11 cellular contexts compared by ENCODE assay signal in the genomic region with DNA sequence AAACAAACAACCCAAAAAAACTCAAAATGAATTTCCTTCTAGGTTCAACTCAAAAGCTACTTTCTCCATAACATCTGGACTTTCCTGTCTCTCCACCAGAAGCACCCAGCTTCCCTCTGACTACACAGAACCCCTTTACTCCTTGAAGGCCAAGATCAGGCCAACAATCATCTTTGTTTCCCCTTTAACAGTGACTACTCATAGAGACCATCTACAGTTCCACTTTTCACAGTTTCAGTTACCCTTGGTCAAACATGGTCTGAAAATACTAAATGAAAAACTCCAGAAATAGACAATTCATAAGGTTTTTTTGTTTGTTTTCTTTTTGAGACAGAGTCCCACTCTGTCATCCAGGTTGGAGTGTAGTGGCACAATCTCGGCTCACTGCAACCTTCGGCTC. TPM values are rescaled to one million over a fixed set of nuclear protein-coding genes. Genes with fewer than 3 reads are reported as not detected.
DNase-seq lines count a peak whose midpoint lies in the region; ATAC-seq, FAIRE-seq and TF ChIP-seq lines count a peak whose summit lies in the region.
"Had no signal": no experiment of that assay in that cellular context is flagged by ENCODE, and none has a peak within 500 bp of the region (broad histone marks: within the 10 kb centered on the region; RNA-seq: fewer than 3 reads in every experiment).

No MANE protein-coding gene starts in this region.

- TF ChIP-seq POLR2A in GM12878 (IDR thresholded peaks at IDR 0.05; ENCODE audit: low read depth, low read length) (no peak), body of pancreas (IDR thresholded peaks at IDR 0.05) (no peak)

- no peak for TF ChIP-seq CTCF in GM12878 (IDR thresholded peaks at IDR 0.05 in 2 of 3, conservative IDR thresholded peaks at IDR 0.05 in 1 of 3; ENCODE audit: control insufficient read depth in 2 of 3, extremely low read depth in 1 of 3, insufficient read depth in 1 of 3, low read depth in 3 of 3, low read length in 3 of 3)
- no peak for TF ChIP-seq CTCF in foreskin fibroblast (IDR thresholded peaks at IDR 0.05; ENCODE audit: low read depth, low read length)
- no peak for TF ChIP-seq CTCF in body of pancreas (IDR thresholded peaks at IDR 0.05)

- H3K9me3 ChIP-seq in GM12878 (replicated peaks; ENCODE audit: control insufficient read depth, insufficient read depth, low read length) (no peaks in the 10 kb centered on the region), GM23248 (ENCODE audit: low read depth) (no peaks in the 10 kb centered on the region), body of pancreas (no peaks in the 10 kb centered on the region)

- ATAC-seq in GM18508 (IDR thresholded peaks at IDR 0.05; ENCODE audit: insufficient read depth, unreplicated experiment) (peak; percentile 38), GM21367 (IDR thresholded peaks at IDR 0.05; ENCODE audit: unreplicated experiment) (peak; percentile 68), HG03066 (IDR thresholded peaks at IDR 0.05; ENCODE audit: low read depth, unreplicated experiment) (peak; percentile 78), GM12878 (peak; percentile 92), body of pancreas (no peak)
- ATAC-seq: HCT116 had no signal

- no peak overlapping the region; the same call in 1 of the 2 replicates for H2AFZ ChIP-seq in GM12878 (ENCODE audit: control insufficient read depth, low read depth, low read length)
- H2AFZ ChIP-seq in GM23248: no peak overlapping the region

- CTCF ChIA-PET in GM12878 (lab: Yijun Ruan, JAX): interaction anchor here (0.6 to 3.9 kb wide), 6 partner anchors 9 to 270 kb away, joined by 3 to 36 read pairs (median 8); a partner anchor contains a TSS

- intact Hi-C loops in GM12878 (cut with micrococcal nuclease; ENCODE audit: unreplicated experiment): loop anchor here (1.0 to 5.0 kb wide), 3 partner anchors 8 to 323 kb away; a partner anchor contains a TSS
- intact Hi-C loops in body of pancreas (cut with DNase I): no loop called here

- no peaks in the 10 kb centered on the region for H3K9me2 ChIP-seq in GM23248 (ENCODE audit: insufficient read depth)

- POLR2A ChIA-PET in GM12878 (lab: Charles Lee): interaction anchor here (0.9 to 1.7 kb wide), 2 partner anchors 9 kb away, joined by 3 to 9 read pairs; no protein-coding TSS in a partner anchor

- RAD21 ChIA-PET in GM12878 (lab: Charles Lee; ENCODE audit: unreplicated experiment): interaction anchor here (1.0 to 1.3 kb wide), 2 partner anchors 9 to 154 kb away, joined by 3 to 7 read pairs; no protein-coding TSS in a partner anchor

- SMC1A ChIA-PET in GM12878 (lab: Charles Lee; ENCODE audit: uncharacterized antibody, unreplicated experiment): interaction anchor here (0.8 to 4.0 kb wide), 3 partner anchors 9 to 270 kb away, joined by 3 to 35 read pairs (median 5); no protein-coding TSS in a partner anchor

- WGBS in GM12878 (ENCODE audit: insufficient coverage, insufficient replicate concordance, low lambda C conversion rate, missing lambda C conversion rate): 2% methylated on average over 2 of the region's 2 CpGs
- WGBS in GM23248 (ENCODE audit: low coverage in 1 of 2, low lambda C conversion rate in 2 of 2, missing lambda C conversion rate in 2 of 2), 2 experiments: 91 to 100% methylated on average over 2 of the region's 2 CpGs
- WGBS in body of pancreas, 2 donors: 90 to 94% methylated on average over 2 of the region's 2 CpGs

- H4K20me1 ChIP-seq in GM12878 (ENCODE audit: control insufficient read depth, insufficient read depth): no peaks in the 10 kb centered on the region
- H4K20me1 ChIP-seq in GM23248 (ENCODE audit: insufficient read depth): no peaks in the 10 kb centered on the region

- H3K4me2 ChIP-seq in GM12878 (ENCODE audit: control insufficient read depth, insufficient read depth): peak overlapping the region; percentile 56
- no peak overlapping the region for H3K4me2 ChIP-seq in GM23248 (ENCODE audit: unreplicated experiment)

- H3K27ac ChIP-seq in GM12878 (ENCODE audit: control insufficient read depth, insufficient read depth) (peak overlapping the region; percentile 50), GM23248 (no peak overlapping the region), body of pancreas (no peak overlapping the region)

- H3K79me2 ChIP-seq in GM12878 (ENCODE audit: control insufficient read depth, insufficient read depth, low read length) (peaks cover 33% of the 10 kb centered on the region), GM23248 (ENCODE audit: insufficient read depth) (no peaks in the 10 kb centered on the region)

- H3K27me3 ChIP-seq in GM12878 (replicated peaks in 1 of 2; ENCODE audit: control insufficient read depth in 2 of 2, insufficient read depth in 2 of 2, low read length in 1 of 2): no peaks in the 10 kb centered on the region
- H3K27me3 ChIP-seq in GM23248 (replicated peaks; ENCODE audit: insufficient read depth): no peaks in the 10 kb centered on the region
- H3K27me3 ChIP-seq in body of pancreas: no peaks in the 10 kb centered on the region

- H3K4me1 ChIP-seq in GM12878 (ENCODE audit: control insufficient read depth, insufficient read depth, low read length) (peaks cover 28% of the 10 kb centered on the region), GM23248 (ENCODE audit: insufficient read depth) (peaks cover 11% of the 10 kb centered on the region), body of pancreas (peaks cover 6% of the 10 kb centered on the region)

- in situ Hi-C loops in GM12878 (cut with MboI): no loop called here
- in situ Hi-C loops in GM23248 (cut with MboI): no loop called here

- H3K9ac ChIP-seq in GM12878 (ENCODE audit: control insufficient read depth, insufficient read depth, low read length) (no peak overlapping the region), GM23248 (no peak overlapping the region)

- H3K4me3 ChIP-seq in GM12878: no peak overlapping the region; the same call in 1 of the 2 replicates
- no peak overlapping the region for H3K4me3 ChIP-seq in foreskin fibroblast (ENCODE audit: low read depth in 1 of 2, low read length in 2 of 2)
- no peak overlapping the region for H3K4me3 ChIP-seq in GM23248
- H3K4me3 ChIP-seq in body of pancreas: no peak overlapping the region

- H3F3A ChIP-seq in GM23248 (ENCODE audit: insufficient read depth): 0 out of 2 replicates have a peak, but pooled peaks cover 4% of the 10 kb centered on the region

- no peaks in the 10 kb centered on the region for H3K36me3 ChIP-seq in GM12878 (ENCODE audit: control insufficient read depth in 2 of 2, insufficient read depth in 2 of 2, low read length in 1 of 2)
- no peaks in the 10 kb centered on the region for H3K36me3 ChIP-seq in GM23248 (ENCODE audit: low read depth)
- no peaks in the 10 kb centered on the region for H3K36me3 ChIP-seq in body of pancreas (replicated peaks in 1 of 2; ENCODE audit: insufficient read depth in 1 of 2, low read depth in 2 of 2)

- peak; percentile 90 for FAIRE-seq in GM12878 (lab: Jason Lieb, UNC)

- no peak; a peak in 1 of 4 replicates for TF ChIP-seq EP300 in GM12878 (IDR thresholded peaks at IDR 0.05; ENCODE audit: borderline replicate concordance in 1 of 2, control insufficient read depth in 1 of 2, low read depth in 2 of 2, low read length in 2 of 2)

- DNase-seq in GM12878 (ENCODE audit: low read depth, low spot score) (peak; percentile 66), OCI-M1 (lab: John Stamatoyannopoulos, UW) (no peak), foreskin fibroblast (no peak), GM23248 (no peak), body of pancreas (no peak)
- DNase-seq: activated effector memory CD4-positive, alpha-beta T cell treated with anti-CD3 and anti-CD28 coated beads, Interleukin-2, amount 50 U/mL, for 16 hours; hippocampal formation had no signal

- no TSS peak for BruUV-seq in GM12878 (replicated peaks; lab: Mats Ljungman, UMichigan)

- TF ChIP-seq RAD21 in GM12878 (IDR thresholded peaks at IDR 0.05; ENCODE audit: insufficient read depth, low read depth, low read length): no peak

TF ChIP-seq in GM12878, 131 proteins besides CTCF, POLR2A, EP300 and RAD21 (continues in another document):
- no peak for TF ChIP-seq SMC3 (IDR thresholded peaks at IDR 0.05; ENCODE audit: borderline replicate concordance, low read length)
- TF ChIP-seq CBFB (IDR thresholded peaks at IDR 0.05; ENCODE audit: low read depth): no peak
- no peak for TF ChIP-seq HDAC2 (IDR thresholded peaks at IDR 0.05)
- TF ChIP-seq NFYA (IDR thresholded peaks at IDR 0.05; ENCODE audit: borderline replicate concordance, low read depth, low read length): no peak

RNA-seq across cellular contexts. Expression of a gene that starts 11.8 kb away (rescaled TPM):
- 17.6 and 18.2 TPM in 2 replicates for total RNA-seq in GM12878 (2013; cell fraction: nucleolus; rRNA removed)
- 35.9 and 39.5 TPM in 2 replicates for total RNA-seq in GM12878 (2014; rRNA removed)
- 27.0 and 27.9 TPM in 2 replicates for total RNA-seq in GM12878 (2014; rRNA removed; fragmentation: Illumina TruSeq; extraction: Trizol)
- total RNA-seq in GM12878 (2021): 36.8 and 39.1 TPM in 2 replicates
- polyA plus RNA-seq in GM12878 (2011; ENCODE audit: low read depth): 8.5 TPM
- polyA plus RNA-seq in GM12878 (2011; rRNA removed): 31.9 and 40.1 TPM in 2 replicates
- 14.5 and 15.6 TPM in 2 replicates for polyA plus RNA-seq in GM12878 (2011; cell fraction: cytosol; rRNA removed)
- 11.6 and 12.6 TPM in 2 replicates for polyA plus RNA-seq in GM12878 (2011; cell fraction: nucleus; rRNA removed)
- polyA plus RNA-seq in GM12878 (2012): 13.4 and 17.9 TPM in 2 replicates
- polyA plus RNA-seq in GM12878 (2014; fragmentation: Illumina TruSeq; extraction: Trizol): 32.9 and 44.4 TPM in 2 replicates
- polyA plus RNA-seq in GM12878 (2014; fragmentation: Nextera tagmentation; extraction: Ambion mirVana): 10 to 100 TPM; 25.1 to 26.0 TPM
- polyA plus RNA-seq in GM12878 (2014; rRNA removed): 32.4 and 34.6 TPM in 2 replicates
- polyA plus RNA-seq in GM12878 (2016; fragmentation: Nextera tagmentation; extraction: Ambion mirVana): 10 to 100 TPM; 36.9 to 37.0 TPM
- polyA minus RNA-seq in GM12878 (2011; rRNA and poly(A)+ RNA removed): 9.8 and 22.2 TPM in 2 replicates
- polyA minus RNA-seq in GM12878 (2011; cell fraction: cytosol; rRNA and poly(A)+ RNA removed): 5.5 and 6.4 TPM in 2 replicates
- polyA minus RNA-seq in GM12878 (2011; cell fraction: nucleus; rRNA and poly(A)+ RNA removed): 4.5 and 10.2 TPM in 2 replicates
- total RNA-seq in GM23248 (2014; rRNA removed; shearing (Covaris generic)): 3.9 and 7.3 TPM in 2 replicates
- 3.1 and 4.2 TPM in 2 replicates for polyA plus RNA-seq in GM23248 (2016; fragmentation: Nextera tagmentation; extraction: Ambion mirVana)
- total RNA-seq in body of pancreas: 10 to 100 TPM in 1 of 2 donors, 1 to 10 TPM in 1; 6.0 to 11.9 TPM
